8 cellular contexts compared by ENCODE assay signal in genomic region chr18:12726774-12727550, GRCh38. TPM values are rescaled to one million over a fixed set of nuclear protein-coding genes. Genes with fewer than 3 reads are reported as not detected.
DNase-seq lines count a peak whose midpoint lies in the region; ATAC-seq, FAIRE-seq and TF ChIP-seq lines count a peak whose summit lies in the region.

No MANE protein-coding gene starts in this region.

- no peaks in the 10 kb centered on the region for H3K4me1 ChIP-seq in neuronal stem cell (ENCODE audit: control insufficient read depth in 2 of 2, insufficient read depth in 1 of 2, low read depth in 1 of 2, low read length in 2 of 2)
- no peaks in the 10 kb centered on the region for H3K4me1 ChIP-seq in upper lobe of left lung

- no peak overlapping the region for H3K27ac Mint-ChIP-seq in Calu3 (ENCODE audit: unreplicated experiment)

- no peak overlapping the region for H4K8ac ChIP-seq in neuronal stem cell (ENCODE audit: low read depth, low read length)

- H3K9ac ChIP-seq in neuronal stem cell (ENCODE audit: low read depth, low read length, poor library complexity): no peak overlapping the region

- H3K36me3 ChIP-seq in neuronal stem cell (replicated peaks in 1 of 2; ENCODE audit: control insufficient read depth in 2 of 2, insufficient read depth in 2 of 2, low read length in 2 of 2): peaks cover 8 to 50% of the 10 kb centered on the region in 2 donors
- H3K36me3 ChIP-seq in upper lobe of left lung: peaks cover 0 to 51% (median 30%) of the 10 kb centered on the region in 4 donors

- H3K4me3 ChIP-seq in fibroblast of mammary gland (ENCODE audit: control insufficient read depth, low read depth, low read length) (no peak overlapping the region), neuronal stem cell (ENCODE audit: low read length in 2 of 2) (no peak overlapping the region), upper lobe of left lung (no peak overlapping the region)

- H3K4ac ChIP-seq in neuronal stem cell (ENCODE audit: low read length): no peak overlapping the region

- WGBS in neuronal stem cell (ENCODE audit: extremely low coverage in 2 of 2, insufficient read length in 2 of 2, insufficient replicate concordance in 1 of 2), 2 donors: no CpG with 5 or more reads among the region's 14 CpGs
- WGBS in upper lobe of left lung, 2 donors: 65 to 68% methylated on average over 14 of the region's 14 CpGs

- no peak overlapping the region for H3K14ac ChIP-seq in neuronal stem cell (ENCODE audit: low read length)

- H2AK5ac ChIP-seq in neuronal stem cell (ENCODE audit: low read depth, low read length): no peak overlapping the region

- no peaks in the 10 kb centered on the region for H3K27me3 Mint-ChIP-seq in Calu3 (ENCODE audit: unreplicated experiment)

- TF ChIP-seq CTCF in Calu3 (IDR thresholded peaks at IDR 0.05; ENCODE audit: unreplicated experiment) (peak; percentile 91), fibroblast of mammary gland (conservative IDR thresholded peaks at IDR 0.05; ENCODE audit: control insufficient read depth, insufficient read depth, low read depth, low read length) (peak; percentile 91), upper lobe of left lung (IDR thresholded peaks at IDR 0.05) (peak; percentile 81 to 92 (median 90))

- H2BK120ac ChIP-seq in neuronal stem cell (ENCODE audit: low read depth, low read length): no peak overlapping the region

- ATAC-seq in upper lobe of left lung (ENCODE audit: low FRiP score in 2 of 2) (peak; percentile 79 to 84), GM21576 (IDR thresholded peaks at IDR 0.05; ENCODE audit: unreplicated experiment) (no peak)

- no TSS peak for BruUV-seq in Calu3 (replicated peaks; lab: Mats Ljungman, UMichigan)

- no peak overlapping the region for H3K4me3 Mint-ChIP-seq in Calu3 (ENCODE audit: low read depth, unreplicated experiment)

- no peaks in the 10 kb centered on the region for H3K4me1 Mint-ChIP-seq in Calu3 (ENCODE audit: low read depth, unreplicated experiment)

- no peak overlapping the region for H3K27ac ChIP-seq in neuronal stem cell (replicated peaks; ENCODE audit: low read length)
- H3K27ac ChIP-seq in upper lobe of left lung: no peak overlapping the region

- H3K79me1 ChIP-seq in neuronal stem cell (ENCODE audit: low read depth, low read length): no peaks in the 10 kb centered on the region

- peaks cover 0 to 14% of the 10 kb centered on the region in 2 donors for H3K9me3 ChIP-seq in neuronal stem cell (replicated peaks in 1 of 2; ENCODE audit: control insufficient read depth in 2 of 2, insufficient read depth in 1 of 2, low read depth in 1 of 2, low read length in 2 of 2)
- H3K9me3 ChIP-seq in upper lobe of left lung: no peaks in the 10 kb centered on the region

- H4K91ac ChIP-seq in neuronal stem cell (ENCODE audit: low read depth, low read length, poor library complexity): no peak overlapping the region

- no peak for TF ChIP-seq POLR2A in upper lobe of left lung (IDR thresholded peaks at IDR 0.05)

- H3K9me3 Mint-ChIP-seq in Calu3 (ENCODE audit: low read depth, unreplicated experiment): peaks cover 4% of the 10 kb centered on the region

- H2BK12ac ChIP-seq in neuronal stem cell (ENCODE audit: low read length): no peak overlapping the region

- no peak overlapping the region for H3K18ac ChIP-seq in neuronal stem cell (ENCODE audit: low read length)

- CTCF ChIA-PET in Calu3 (lab: Charles Lee): interaction anchor here (1.0 to 1.5 kb wide), 2 partner anchors 208 to 334 kb away, joined by 3 to 8 read pairs; no protein-coding TSS in a partner anchor

- H3K27me3 ChIP-seq in neuronal stem cell (ENCODE audit: control insufficient read depth in 3 of 3, insufficient read depth in 3 of 3, low read depth in 1 of 3, low read length in 3 of 3): no peaks in the 10 kb centered on the region
- no peaks in the 10 kb centered on the region for H3K27me3 ChIP-seq in upper lobe of left lung

- intact Hi-C loops in Calu3 (cut with micrococcal nuclease; ENCODE audit: unreplicated experiment): loop anchor here (1.0 to 5.0 kb wide), 3 partner anchors 165 to 430 kb away; no protein-coding TSS in a partner anchor

- TF ChIP-seq EP300 in upper lobe of left lung (IDR thresholded peaks at IDR 0.05): no peak

- peak; percentile 80 for DNase-seq in Calu3
- DNase-seq in HTR-8/SVneo (ENCODE audit: insufficient read length, low spot score): peak; percentile 64
- DNase-seq in OCI-M2 (lab: John Stamatoyannopoulos, UW; ENCODE audit: unreplicated experiment): peak; percentile 25
- DNase-seq in activated T-cell treated with anti-CD3 and anti-CD28 coated beads, Interleukin-2, amount 50 U/mL, for 48 hours: peak; percentile 43 to 61
- DNase-seq in fibroblast of mammary gland (ENCODE audit: low read depth): peak; percentile 77
- peak; percentile 76 for DNase-seq in neuronal stem cell (ENCODE audit: low spot score)
- DNase-seq in upper lobe of left lung: peak in 1 of 2 donors; percentile 27

- no peak overlapping the region for H2BK15ac ChIP-seq in neuronal stem cell (ENCODE audit: low read length)

- FAIRE-seq in HTR-8/SVneo (lab: Jason Lieb, UNC): no peak

- H3K36me3 Mint-ChIP-seq in Calu3 (ENCODE audit: insufficient read depth, unreplicated experiment): peaks cover 25% of the 10 kb centered on the region

- no peak overlapping the region for H2BK5ac ChIP-seq in neuronal stem cell (ENCODE audit: low read length)

- H2AFZ ChIP-seq in neuronal stem cell (ENCODE audit: low read length): no peak overlapping the region

- H3K23ac ChIP-seq in neuronal stem cell (ENCODE audit: low read depth, low read length, poor library complexity): no peak overlapping the region

- H3K4me2 ChIP-seq in neuronal stem cell (ENCODE audit: insufficient read depth, low read length, poor library complexity, severe bottlenecking): no peak overlapping the region

RNA-seq across cellular contexts. Expression of gene PSMG2, which starts 24.1 kb away (rescaled TPM):
- 78.6 and 89.6 TPM in 2 replicates for total RNA-seq in Calu3 (2022)
- 67.9 TPM for polyA plus RNA-seq in neuronal stem cell (2013, experiment 1 of 2)
- 69.9 TPM for polyA plus RNA-seq in neuronal stem cell (2013, experiment 2 of 2)
- total RNA-seq in upper lobe of left lung: 10 to 100 TPM; 28.0 to 84.0 (median 62.6) TPM

RNA-seq across cellular contexts. Expression of gene CEP76, which starts 24.4 kb away (rescaled TPM):
- total RNA-seq in Calu3 (2022): 10.1 and 12.7 TPM in 2 replicates
- 10.3 TPM for polyA plus RNA-seq in neuronal stem cell (2013, experiment 1 of 2)
- polyA plus RNA-seq in neuronal stem cell (2013, experiment 2 of 2): 12.5 TPM
- 10 to 100 TPM in 1 of 6 donors, 1 to 10 TPM in 5; 3.9 to 18.9 (median 5.4) TPM for total RNA-seq in upper lobe of left lung
